Comparison of ENCODE assay signal across 10 cellular contexts in genomic region chr15:40871749-40872617, GRCh38. TPM values are rescaled to one million over a fixed set of nuclear protein-coding genes. Genes with fewer than 3 reads are reported as not detected.
DNase-seq lines count a peak whose midpoint lies in the region; ATAC-seq and TF ChIP-seq lines count a peak whose summit lies in the region.
"Had no signal": no experiment of that assay in that cellular context is flagged by ENCODE, and none has a peak within 500 bp of the region (broad histone marks: within the 10 kb centered on the region; RNA-seq: fewer than 3 reads in every experiment).

No MANE protein-coding gene starts in this region.

- DNase-seq in Calu3 (peak; percentile 72), mucosa of descending colon (peak; percentile 82 to 85 (median 85)), NCI-H1092 treated with DMSO at 0.1 percent for 48 hours (lab: John Stamatoyannopoulos, UW) (no peak), Right ventricle myocardium inferior (ENCODE audit: missing footprints) (no peak)
- DNase-seq in activated CD4-positive, alpha-beta T cell treated with anti-CD3 and anti-CD28 coated beads, Interleukin-2, amount 50 U/mL, for 48 hours = peak; percentile 30 to 39
- no peak for DNase-seq in activated CD8-positive, alpha-beta memory T cell treated with anti-CD3 and anti-CD28 coated beads for 24 hours
- DNase-seq: dermis blood vessel endothelial cell had no signal

- peaks cover 27% of the 10 kb centered on the region for H3K36me3 Mint-ChIP-seq in Calu3 (ENCODE audit: insufficient read depth, unreplicated experiment)

- peak overlapping the region; percentile 52 for H3K27ac Mint-ChIP-seq in Calu3 (ENCODE audit: unreplicated experiment)
- H3K27ac Mint-ChIP-seq: T-helper 2 cell treated with Interferon-gamma antibody and Interleukin-4, amounts not matched to agents 5 μg/mL and 100 μg/mL, for 36 hours had no signal

- H3K27me3 Mint-ChIP-seq in Calu3 (ENCODE audit: unreplicated experiment) = no peaks in the 10 kb centered on the region

- no peak for TF ChIP-seq CTCF in Calu3 (IDR thresholded peaks at IDR 0.05; ENCODE audit: unreplicated experiment)
- TF ChIP-seq CTCF in mucosa of descending colon (IDR thresholded peaks at IDR 0.05) = no peak

- ATAC-seq in GM19438 (IDR thresholded peaks at IDR 0.05; ENCODE audit: low read depth, unreplicated experiment) (peak; percentile 41), mucosa of descending colon (peak; percentile 79), GM19397 (IDR thresholded peaks at IDR 0.05; ENCODE audit: unreplicated experiment) (no peak), Right ventricle myocardium inferior (no peak)

- no peak overlapping the region for H3K4me3 ChIP-seq in mucosa of descending colon

- CTCF ChIA-PET in Calu3 (lab: Charles Lee) = interaction anchor here (0.6 to 5.4 kb wide), 5 partner anchors 10 to 162 kb away, joined by 3 to 73 read pairs (median 4); partner anchors contain the start of gene CHAC1

- peaks cover 34% of the 10 kb centered on the region for H3K4me1 Mint-ChIP-seq in Calu3 (ENCODE audit: low read depth, unreplicated experiment)

- no peaks in the 10 kb centered on the region for H3K36me3 ChIP-seq in mucosa of descending colon (ENCODE audit: low read depth)

- no peaks in the 10 kb centered on the region for H3K9me3 Mint-ChIP-seq in Calu3 (ENCODE audit: low read depth, unreplicated experiment)
- H3K9me3 Mint-ChIP-seq: T-helper 2 cell treated with Interferon-gamma antibody and Interleukin-4, amounts not matched to agents 5 μg/mL and 100 μg/mL, for 36 hours had no signal

- intact Hi-C loops in Calu3 (cut with micrococcal nuclease; ENCODE audit: unreplicated experiment) (no loop called here), mucosa of descending colon (cut with DNase I, micrococcal nuclease) (no loop called here), Right ventricle myocardium inferior (cut with DNase I) (no loop called here)

- no peaks in the 10 kb centered on the region for H3K9me3 ChIP-seq in mucosa of descending colon

- peaks cover 18% of the 10 kb centered on the region for H3K4me1 ChIP-seq in mucosa of descending colon (ENCODE audit: low read depth)

- peak overlapping the region; percentile 37 for H3K4me3 Mint-ChIP-seq in Calu3 (ENCODE audit: low read depth, unreplicated experiment)

- BruUV-seq in Calu3 (replicated peaks; lab: Mats Ljungman, UMichigan) = no TSS peak

RNA-seq across cellular contexts. Expression of gene RHOV, which starts 2.1 kb away (rescaled TPM):
- total RNA-seq in Calu3 (2022) (4.2 and 4.9 TPM in 2 replicates), mucosa of descending colon (1 to 10 TPM; 1.6 to 6.2 (median 3.5) TPM), Right ventricle myocardium inferior (not detected)

RNA-seq across cellular contexts. Expression of gene VPS18, which starts 22.3 kb away (rescaled TPM):
- total RNA-seq in Calu3 (2022) = 14.3 and 16.6 TPM in 2 replicates
- 10 to 100 TPM; 14.1 to 21.1 (median 18.0) TPM for total RNA-seq in mucosa of descending colon
- 20.6 TPM for total RNA-seq in Right ventricle myocardium inferior

RNA-seq across cellular contexts. Expression of gene SPINT1, which starts 28.1 kb away (rescaled TPM):
- total RNA-seq in Calu3 (2022) (93.7 and 98.4 TPM in 2 replicates), mucosa of descending colon (100 to 1,000 TPM; 167 to 415 (median 324) TPM), Right ventricle myocardium inferior (2.0 TPM)

RNA-seq across cellular contexts. Expression of gene PPP1R14D, which starts 43.5 kb away (rescaled TPM):
- 0.51 and 1.7 TPM in 2 replicates for total RNA-seq in Calu3 (2022)
- total RNA-seq in mucosa of descending colon = 100 to 1,000 TPM in 2 of 3 donors, 10 to 100 TPM in 1; 57.5 to 186 (median 154) TPM
- total RNA-seq in Right ventricle myocardium inferior = not detected
- total RNA-seq: dermis blood vessel endothelial cell had no signal

RNA-seq across cellular contexts. Expression of gene DLL4, which starts 57.2 kb away (rescaled TPM):
- total RNA-seq in Calu3 (2022) (not detected in 2 replicates), mucosa of descending colon (10 to 100 TPM in 2 of 3 donors, 1 to 10 TPM in 1; 9.4 to 23.0 (median 15.6) TPM), Right ventricle myocardium inferior (11.1 TPM)

Comparison
In these comparisons a context has a peak if more than half of its experiments do, and no peak if none do; other contexts are left out.
1. DNase-seq: peak in Calu3 (single experiment), activated CD4-positive, alpha-beta T cell treated with anti-CD3 and anti-CD28 coated beads, Interleukin-2, amount 50 U/mL, for 48 hours (2 of 2) and mucosa of descending colon (3 of 3); none in NCI-H1092 treated with DMSO at 0.1 percent for 48 hours (single experiment), activated CD8-positive, alpha-beta memory T cell treated with anti-CD3 and anti-CD28 coated beads for 24 hours (single experiment) and Right ventricle myocardium inferior (single experiment).
2. ATAC-seq: peak in GM19438 (single experiment) and mucosa of descending colon (single experiment); none in GM19397 (single experiment) and Right ventricle myocardium inferior (single experiment).
3. RNA of gene SPINT1, which starts 28.1 kb away (total RNA-seq): 167 to 415 TPM in mucosa of descending colon and 93.7 to 98.4 TPM in Calu3; 2.0 TPM in Right ventricle myocardium inferior (single experiment); every median in the first group is over 10 times any median in the second.